ENCODE assay signal across 13 cellular contexts in genomic region chr2:62042400-62042799, GRCh38.
"Had no signal": no experiment of that assay in that cellular context is flagged by ENCODE, and none has a peak within 500 bp of the region (broad histone marks: within the 10 kb centered on the region; RNA-seq: fewer than 3 reads in every experiment).

No MANE protein-coding gene starts in this region.

- H3K9me3 ChIP-seq: gastrocnemius medialis, right atrium auricular region had no signal

- ATAC-seq: naive thymus-derived CD8-positive, alpha-beta T cell had no signal

- H3K9me3 Mint-ChIP-seq: immature natural killer cell had no signal

- H3K27me3 ChIP-seq: gastrocnemius medialis, right atrium auricular region, stomach, transverse colon had no signal

- H3K4me3 ChIP-seq: gastrocnemius medialis, mucosa of descending colon, right atrium auricular region, stomach, thoracic aorta, transverse colon had no signal

- DNase-seq: effector memory CD4-positive, alpha-beta T cell; immature natural killer cell; left colon; naive thymus-derived CD8-positive, alpha-beta T cell; stimulated activated CD4-positive, alpha-beta T cell treated with anti-CD3 and anti-CD28 coated beads, Interleukin-12 subunit alpha, Interleukin-12 subunit beta, amount 100 ng/mL, for 4 hours; stimulated activated naive CD4-positive, alpha-beta T cell; stomach; substantia nigra; transverse colon had no signal

- H3K36me3 ChIP-seq: gastrocnemius medialis, right atrium auricular region, thoracic aorta, transverse colon had no signal

- H3K27me3 Mint-ChIP-seq: naive thymus-derived CD8-positive, alpha-beta T cell had no signal

- H3K27ac Mint-ChIP-seq: naive thymus-derived CD8-positive, alpha-beta T cell had no signal

- H3K4me1 ChIP-seq: stomach had no signal

- H3K27ac ChIP-seq: right atrium auricular region, stomach, thoracic aorta, transverse colon had no signal
